20 cellular contexts compared by ENCODE assay signal in genomic region chr18:61855992-61856378, GRCh38.
"Had no signal": no experiment of that assay in that cellular context is flagged by ENCODE, and none has a peak within 500 bp of the region (broad histone marks: within the 10 kb centered on the region; RNA-seq: fewer than 3 reads in every experiment).

No MANE protein-coding gene starts in this region.

- H3K4me3 Mint-ChIP-seq: memory B cell; naive thymus-derived CD4-positive, alpha-beta T cell; natural killer cell treated with Interleukin-12 subunit alpha and Interleukin-12 subunit beta and Interleukin-15 and Interleukin-18, amount 100 ng/mL, for 72 hours; stimulated activated naive B cell treated with anti-CD40 and anti-IgM and Interleukin-4, amounts not matched to agents 10 μg/mL and 1 μg/mL and 100 μg/mL, for 72 hours had no signal

- H3K27me3 Mint-ChIP-seq: stimulated activated naive B cell treated with anti-CD40 and anti-IgM and Interleukin-4, amounts not matched to agents 10 μg/mL and 1 μg/mL and 100 μg/mL, for 72 hours had no signal

- ATAC-seq: left ventricle myocardium superior; mucosa of descending colon; naive thymus-derived CD4-positive, alpha-beta T cell; natural killer cell treated with Interleukin-12 subunit alpha and Interleukin-12 subunit beta and Interleukin-15 and Interleukin-18, amount 100 ng/mL, for 72 hours; pancreas; sciatic nerve; stimulated activated naive B cell treated with anti-CD40 and anti-IgM and Interleukin-4, amounts not matched to agents 10 μg/mL and 1 μg/mL and 100 μg/mL, for 72 hours; stimulated activated naive CD8-positive, alpha-beta T cell treated with anti-CD3 and anti-CD28 coated beads, Interleukin-15, Interleukin-2, amounts not matched to agents 100 U/mL and 50 U/mL, for 24 hours had no signal

- DNase-seq: islet precursor cell; midbrain; mucosa of descending colon; naive thymus-derived CD4-positive, alpha-beta T cell; pancreas; retina; stimulated activated CD4-positive, alpha-beta T cell treated with anti-CD3 and anti-CD28 coated beads, Interleukin-12 subunit alpha, Interleukin-12 subunit beta, amount 100 ng/mL, for 4 hours; stimulated activated CD4-positive, alpha-beta T cell treated with anti-CD3 and anti-CD28 coated beads, Interleukin-15, amount 100 ng/mL, for 24 hours; stimulated activated CD4-positive, alpha-beta T cell treated with anti-CD3 and anti-CD28 coated beads, Interleukin-2, amount 100 ng/mL, for 24 hours; stimulated activated CD4-positive, alpha-beta T cell treated with anti-CD3 and anti-CD28 coated beads, Interleukin-4, amount 100 ng/mL, for 1 hour; stimulated activated naive B cell treated with anti-CD40 and anti-IgM and Interleukin-4, amounts not matched to agents 10 μg/mL and 1 μg/mL and 100 μg/mL, for 72 hours; stimulated activated naive CD8-positive, alpha-beta T cell treated with anti-CD3 and anti-CD28 coated beads, Interleukin-15, Interleukin-2, amounts not matched to agents 100 U/mL and 50 U/mL, for 24 hours; stomach; testis; thyroid gland; transverse colon had no signal

- H3K36me3 Mint-ChIP-seq: memory B cell; naive thymus-derived CD4-positive, alpha-beta T cell; natural killer cell treated with Interleukin-12 subunit alpha and Interleukin-12 subunit beta and Interleukin-15 and Interleukin-18, amount 100 ng/mL, for 72 hours; stimulated activated naive B cell treated with anti-CD40 and anti-IgM and Interleukin-4, amounts not matched to agents 10 μg/mL and 1 μg/mL and 100 μg/mL, for 72 hours had no signal

- H3K27ac Mint-ChIP-seq: memory B cell; naive thymus-derived CD4-positive, alpha-beta T cell; natural killer cell treated with Interleukin-12 subunit alpha and Interleukin-12 subunit beta and Interleukin-15 and Interleukin-18, amount 100 ng/mL, for 72 hours; stimulated activated naive B cell treated with anti-CD40 and anti-IgM and Interleukin-4, amounts not matched to agents 10 μg/mL and 1 μg/mL and 100 μg/mL, for 72 hours had no signal

- H3K9me3 Mint-ChIP-seq: memory B cell; natural killer cell treated with Interleukin-12 subunit alpha and Interleukin-12 subunit beta and Interleukin-15 and Interleukin-18, amount 100 ng/mL, for 72 hours; stimulated activated naive B cell treated with anti-CD40 and anti-IgM and Interleukin-4, amounts not matched to agents 10 μg/mL and 1 μg/mL and 100 μg/mL, for 72 hours had no signal

- H3K4me1 Mint-ChIP-seq: memory B cell; naive thymus-derived CD4-positive, alpha-beta T cell; stimulated activated naive B cell treated with anti-CD40 and anti-IgM and Interleukin-4, amounts not matched to agents 10 μg/mL and 1 μg/mL and 100 μg/mL, for 72 hours had no signal
